ENCODE assay signal across 1 cellular context in genomic region chr11:47355283-47356128, GRCh38.
A peak's percentile ranks its signal among the peaks of the same experiment; 100 is the strongest.
TF ChIP-seq lines count a peak whose summit lies in the region.

No MANE protein-coding gene starts in this region.

TF ChIP-seq in HepG2, 621 proteins besides CTCF, POLR2A, EP300 and RAD21 (continues in another document):
- peak; percentile 97 for TF ChIP-seq ESRRA (CRISPR knock-in tag; IDR thresholded peaks at IDR 0.05; ENCODE audit: low read depth)
- no peak for TF ChIP-seq ZNF484 (CRISPR knock-in tag; IDR thresholded peaks at IDR 0.05; ENCODE audit: borderline replicate concordance, low read depth)
- no peak for TF ChIP-seq ZZZ3 (CRISPR knock-in tag; IDR thresholded peaks at IDR 0.05; ENCODE audit: borderline replicate concordance)
- TF ChIP-seq ZHX2 (IDR thresholded peaks at IDR 0.05; ENCODE audit: low read depth), result no peak
- TF ChIP-seq ZHX2 (CRISPR knock-in tag; IDR thresholded peaks at IDR 0.05; ENCODE audit: borderline replicate concordance), result no peak
- peak; percentile 53; the same call in 1 of the 2 replicates for TF ChIP-seq ZNF124 (CRISPR knock-in tag; IDR thresholded peaks at IDR 0.05)
- TF ChIP-seq BATF2 (CRISPR knock-in tag; IDR thresholded peaks at IDR 0.05), result peak; percentile 31; the same call in 1 of the 2 replicates
- no peak; the same call in 1 of the 2 replicates for TF ChIP-seq ZNF329 (CRISPR knock-in tag; IDR thresholded peaks at IDR 0.05; ENCODE audit: low read depth)
- 0 out of 2 replicates have a peak, but pooled peaks have one; percentile 28 for TF ChIP-seq ZNF30 (CRISPR knock-in tag; IDR thresholded peaks at IDR 0.05)
- peak; percentile 47; the same call in 1 of the 2 replicates for TF ChIP-seq RELA (CRISPR knock-in tag; IDR thresholded peaks at IDR 0.05)
- TF ChIP-seq ZFP62 (CRISPR knock-in tag; IDR thresholded peaks at IDR 0.05), result no peak
- no peak for TF ChIP-seq SNAPC4 (CRISPR knock-in tag; IDR thresholded peaks at IDR 0.05)
- TF ChIP-seq LRRFIP1 (CRISPR knock-in tag; conservative IDR thresholded peaks at IDR 0.05), result no peak
- no peak for TF ChIP-seq SNRNP70 (IDR thresholded peaks at IDR 0.05; ENCODE audit: low read depth, low read length)
- no peak; the same call in 1 of the 2 replicates for TF ChIP-seq POGK (CRISPR knock-in tag; conservative IDR thresholded peaks at IDR 0.05)
- peak; percentile 49; the same call in 1 of the 2 replicates for TF ChIP-seq DRAP1 (CRISPR knock-in tag; IDR thresholded peaks at IDR 0.05)
- peak; percentile 60; the same call in 1 of the 2 replicates for TF ChIP-seq MIER2 (CRISPR knock-in tag; IDR thresholded peaks at IDR 0.05)
- TF ChIP-seq POLR2AphosphoS5 (IDR thresholded peaks at IDR 0.05; ENCODE audit: low read depth, low read length), result no peak
- peak; percentile 76 for TF ChIP-seq PHF5A (CRISPR knock-in tag; IDR thresholded peaks at IDR 0.05; ENCODE audit: low read depth, unreplicated experiment)
- TF ChIP-seq ZFP1 (CRISPR knock-in tag; IDR thresholded peaks at IDR 0.05), result 0 out of 2 replicates have a peak, but pooled peaks have one; percentile 44
- no peak; the same call in 1 of the 2 replicates for TF ChIP-seq KDM4B (CRISPR knock-in tag; IDR thresholded peaks at IDR 0.05)
- no peak for TF ChIP-seq RFX3 (CRISPR knock-in tag; IDR thresholded peaks at IDR 0.05)
- TF ChIP-seq SNAI1 (CRISPR knock-in tag; IDR thresholded peaks at IDR 0.05; ENCODE audit: borderline replicate concordance), result no peak
- TF ChIP-seq KDM5A (IDR thresholded peaks at IDR 0.05; ENCODE audit: borderline replicate concordance, low read length), result no peak
- no peak for TF ChIP-seq KLF12 (CRISPR knock-in tag; IDR thresholded peaks at IDR 0.05; ENCODE audit: borderline replicate concordance)
- TF ChIP-seq ZNF646 (CRISPR knock-in tag; IDR thresholded peaks at IDR 0.05), result peak; percentile 86
- peak; percentile 59; the same call in 1 of the 2 replicates for TF ChIP-seq HNF1B (CRISPR knock-in tag; IDR thresholded peaks at IDR 0.05)
- no peak for TF ChIP-seq ZNF136 (CRISPR knock-in tag; IDR thresholded peaks at IDR 0.05; ENCODE audit: low read depth)
- no peak for TF ChIP-seq MATR3 (CRISPR knock-in tag; IDR thresholded peaks at IDR 0.05)
- peak; percentile 60; the same call in 1 of the 2 replicates for TF ChIP-seq RCOR2 (CRISPR knock-in tag; IDR thresholded peaks at IDR 0.05)
- TF ChIP-seq ZNF44 (CRISPR knock-in tag; IDR thresholded peaks at IDR 0.05), result no peak
